In the genomic region with DNA sequence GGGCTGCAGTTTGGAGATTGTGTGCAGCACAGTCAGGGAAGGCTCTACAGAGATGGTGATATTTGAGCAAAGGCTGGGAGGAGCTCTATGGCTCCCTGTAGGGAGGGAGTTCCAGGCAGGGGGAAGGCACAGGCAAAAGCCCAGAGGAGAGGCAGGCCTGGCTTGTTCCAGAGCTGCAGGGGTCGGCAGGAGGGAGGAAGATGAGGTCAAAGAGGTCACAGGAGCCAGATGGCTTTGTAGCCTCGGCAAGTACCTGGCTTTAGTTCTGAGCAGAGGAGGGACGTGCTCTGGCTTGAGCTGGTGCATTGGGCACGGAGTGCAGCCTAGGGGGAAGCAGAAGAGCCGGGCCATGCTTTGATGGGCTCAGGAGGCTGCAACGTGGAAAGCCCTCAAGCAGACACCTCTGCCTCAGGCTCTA, we compare ENCODE assay signal across 1 cellular context.
TF ChIP-seq lines count a peak whose summit lies in the region.

No MANE protein-coding gene starts in this region.

TF ChIP-seq in HepG2, 621 proteins besides CTCF, POLR2A, EP300 and RAD21 (continued from another document and continues in another):
- TF ChIP-seq, protein P1, sequence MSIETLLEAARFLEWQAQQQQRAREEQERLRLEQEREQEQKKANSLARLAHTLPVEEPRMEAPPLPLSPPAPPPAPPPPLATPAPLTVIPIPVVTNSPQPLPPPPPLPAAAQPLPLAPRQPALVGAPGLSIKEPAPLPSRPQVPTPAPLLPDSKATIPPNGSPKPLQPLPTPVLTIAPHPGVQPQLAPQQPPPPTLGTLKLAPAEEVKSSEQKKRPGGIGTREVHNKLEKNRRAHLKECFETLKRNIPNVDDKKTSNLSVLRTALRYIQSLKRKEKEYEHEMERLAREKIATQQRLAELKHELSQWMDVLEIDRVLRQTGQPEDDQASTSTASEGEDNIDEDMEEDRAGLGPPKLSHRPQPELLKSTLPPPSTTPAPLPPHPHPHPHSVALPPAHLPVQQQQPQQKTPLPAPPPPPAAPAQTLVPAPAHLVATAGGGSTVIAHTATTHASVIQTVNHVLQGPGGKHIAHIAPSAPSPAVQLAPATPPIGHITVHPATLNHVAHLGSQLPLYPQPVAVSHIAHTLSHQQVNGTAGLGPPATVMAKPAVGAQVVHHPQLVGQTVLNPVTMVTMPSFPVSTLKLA (IDR thresholded peaks at IDR 0.05) = no peak
- TF ChIP-seq ZNF230 (CRISPR knock-in tag; IDR thresholded peaks at IDR 0.05) = 0 out of 2 replicates have a peak, but pooled peaks have one; percentile 51
- no peak for TF ChIP-seq PAX8 (CRISPR knock-in tag; IDR thresholded peaks at IDR 0.05; ENCODE audit: borderline replicate concordance)
- no peak for TF ChIP-seq ARNTL (CRISPR knock-in tag; IDR thresholded peaks at IDR 0.05)
- no peak for TF ChIP-seq ZNF253 (CRISPR knock-in tag; IDR thresholded peaks at IDR 0.05; ENCODE audit: borderline replicate concordance)
- TF ChIP-seq PAF1 (CRISPR knock-in tag; IDR thresholded peaks at IDR 0.05) = no peak
- no peak for TF ChIP-seq RARG (CRISPR knock-in tag; IDR thresholded peaks at IDR 0.05; ENCODE audit: low read depth)
- TF ChIP-seq ZNF558 (CRISPR knock-in tag; IDR thresholded peaks at IDR 0.05; ENCODE audit: borderline replicate concordance) = no peak
- TF ChIP-seq ERF (CRISPR knock-in tag; IDR thresholded peaks at IDR 0.05) = no peak
- TF ChIP-seq ZNF282 (IDR thresholded peaks at IDR 0.05; ENCODE audit: partially characterized antibody) = no peak
- TF ChIP-seq ZNF75D (CRISPR knock-in tag; IDR thresholded peaks at IDR 0.05; ENCODE audit: borderline replicate concordance) = no peak
- TF ChIP-seq SIX1 (CRISPR knock-in tag; IDR thresholded peaks at IDR 0.05; ENCODE audit: borderline replicate concordance) = no peak
- no peak for TF ChIP-seq TOPORS (CRISPR knock-in tag; IDR thresholded peaks at IDR 0.05)
- no peak for TF ChIP-seq ZNF816 (CRISPR knock-in tag; IDR thresholded peaks at IDR 0.05; ENCODE audit: borderline replicate concordance)
- TF ChIP-seq ZNF350 (CRISPR knock-in tag; IDR thresholded peaks at IDR 0.05; ENCODE audit: borderline replicate concordance, low read depth) = 0 out of 2 replicates have a peak, but pooled peaks have one; percentile 25
- TF ChIP-seq, protein P2, sequence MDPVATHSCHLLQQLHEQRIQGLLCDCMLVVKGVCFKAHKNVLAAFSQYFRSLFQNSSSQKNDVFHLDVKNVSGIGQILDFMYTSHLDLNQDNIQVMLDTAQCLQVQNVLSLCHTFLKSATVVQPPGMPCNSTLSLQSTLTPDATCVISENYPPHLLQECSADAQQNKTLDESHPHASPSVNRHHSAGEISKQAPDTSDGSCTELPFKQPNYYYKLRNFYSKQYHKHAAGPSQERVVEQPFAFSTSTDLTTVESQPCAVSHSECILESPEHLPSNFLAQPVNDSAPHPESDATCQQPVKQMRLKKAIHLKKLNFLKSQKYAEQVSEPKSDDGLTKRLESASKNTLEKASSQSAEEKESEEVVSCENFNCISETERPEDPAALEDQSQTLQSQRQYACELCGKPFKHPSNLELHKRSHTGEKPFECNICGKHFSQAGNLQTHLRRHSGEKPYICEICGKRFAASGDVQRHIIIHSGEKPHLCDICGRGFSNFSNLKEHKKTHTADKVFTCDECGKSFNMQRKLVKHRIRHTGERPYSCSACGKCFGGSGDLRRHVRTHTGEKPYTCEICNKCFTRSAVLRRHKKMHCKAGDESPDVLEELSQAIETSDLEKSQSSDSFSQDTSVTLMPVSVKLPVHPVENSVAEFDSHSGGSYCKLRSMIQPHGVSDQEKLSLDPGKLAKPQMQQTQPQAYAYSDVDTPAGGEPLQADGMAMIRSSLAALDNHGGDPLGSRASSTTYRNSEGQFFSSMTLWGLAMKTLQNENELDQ (CRISPR knock-in tag; IDR thresholded peaks at IDR 0.05; ENCODE audit: borderline replicate concordance) = no peak
- no peak for TF ChIP-seq ZNF354B (CRISPR knock-in tag; IDR thresholded peaks at IDR 0.05)
- TF ChIP-seq HNF4A (CRISPR knock-in tag; IDR thresholded peaks at IDR 0.05) = no peak
- TF ChIP-seq, protein P3, sequence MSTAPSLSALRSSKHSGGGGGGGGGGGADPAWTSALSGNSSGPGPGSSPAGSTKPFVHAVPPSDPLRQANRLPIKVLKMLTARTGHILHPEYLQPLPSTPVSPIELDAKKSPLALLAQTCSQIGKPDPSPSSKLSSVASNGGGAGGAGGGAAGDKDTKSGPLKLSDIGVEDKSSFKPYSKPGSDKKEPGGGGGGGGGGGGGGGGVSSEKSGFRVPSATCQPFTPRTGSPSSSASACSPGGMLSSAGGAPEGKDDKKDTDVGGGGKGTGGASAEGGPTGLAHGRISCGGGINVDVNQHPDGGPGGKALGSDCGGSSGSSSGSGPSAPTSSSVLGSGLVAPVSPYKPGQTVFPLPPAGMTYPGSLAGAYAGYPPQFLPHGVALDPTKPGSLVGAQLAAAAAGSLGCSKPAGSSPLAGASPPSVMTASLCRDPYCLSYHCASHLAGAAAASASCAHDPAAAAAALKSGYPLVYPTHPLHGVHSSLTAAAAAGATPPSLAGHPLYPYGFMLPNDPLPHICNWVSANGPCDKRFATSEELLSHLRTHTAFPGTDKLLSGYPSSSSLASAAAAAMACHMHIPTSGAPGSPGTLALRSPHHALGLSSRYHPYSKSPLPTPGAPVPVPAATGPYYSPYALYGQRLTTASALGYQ (CRISPR knock-in tag; IDR thresholded peaks at IDR 0.05) = no peak
- TF ChIP-seq ETV5 (CRISPR knock-in tag; IDR thresholded peaks at IDR 0.05; ENCODE audit: borderline replicate concordance) = no peak
- no peak for TF ChIP-seq ZFP62 (CRISPR knock-in tag; IDR thresholded peaks at IDR 0.05)
- no peak for TF ChIP-seq NFE2L2 (IDR thresholded peaks at IDR 0.05; ENCODE audit: low read length)
- no peak for TF ChIP-seq ZFP41 (CRISPR knock-in tag; IDR thresholded peaks at IDR 0.05; ENCODE audit: borderline replicate concordance)
- no peak for TF ChIP-seq JUNB (CRISPR knock-in tag; IDR thresholded peaks at IDR 0.05; ENCODE audit: borderline replicate concordance)
- TF ChIP-seq TAF1 (CRISPR knock-in tag; IDR thresholded peaks at IDR 0.05) = peak; percentile 26; the same call in 1 of the 2 replicates
- TF ChIP-seq CBX2 (IDR thresholded peaks at IDR 0.05; ENCODE audit: low read depth, low read length) = no peak
- no peak for TF ChIP-seq CBX2 (CRISPR knock-in tag; IDR thresholded peaks at IDR 0.05; ENCODE audit: low read depth)
- TF ChIP-seq HES4 (CRISPR knock-in tag; IDR thresholded peaks at IDR 0.05; ENCODE audit: borderline replicate concordance) = no peak
- TF ChIP-seq ZNF713 (CRISPR knock-in tag; IDR thresholded peaks at IDR 0.05) = no peak
- TF ChIP-seq ZNF598 (CRISPR knock-in tag; IDR thresholded peaks at IDR 0.05; ENCODE audit: borderline replicate concordance) = no peak
- TF ChIP-seq ZNF138 (CRISPR knock-in tag; IDR thresholded peaks at IDR 0.05; ENCODE audit: low read depth) = no peak
- no peak for TF ChIP-seq ZNF180 (CRISPR knock-in tag; IDR thresholded peaks at IDR 0.05; ENCODE audit: borderline replicate concordance, low read depth)
- TF ChIP-seq AKAP8 (CRISPR knock-in tag; IDR thresholded peaks at IDR 0.05) = no peak
- TF ChIP-seq ATF7-NPFF (CRISPR knock-in tag; IDR thresholded peaks at IDR 0.05; ENCODE audit: low read depth) = no peak
- TF ChIP-seq SP140L (CRISPR knock-in tag; IDR thresholded peaks at IDR 0.05; ENCODE audit: borderline replicate concordance) = no peak
- TF ChIP-seq ZNF703 (CRISPR knock-in tag; IDR thresholded peaks at IDR 0.05; ENCODE audit: borderline replicate concordance) = no peak
- TF ChIP-seq, protein P4, sequence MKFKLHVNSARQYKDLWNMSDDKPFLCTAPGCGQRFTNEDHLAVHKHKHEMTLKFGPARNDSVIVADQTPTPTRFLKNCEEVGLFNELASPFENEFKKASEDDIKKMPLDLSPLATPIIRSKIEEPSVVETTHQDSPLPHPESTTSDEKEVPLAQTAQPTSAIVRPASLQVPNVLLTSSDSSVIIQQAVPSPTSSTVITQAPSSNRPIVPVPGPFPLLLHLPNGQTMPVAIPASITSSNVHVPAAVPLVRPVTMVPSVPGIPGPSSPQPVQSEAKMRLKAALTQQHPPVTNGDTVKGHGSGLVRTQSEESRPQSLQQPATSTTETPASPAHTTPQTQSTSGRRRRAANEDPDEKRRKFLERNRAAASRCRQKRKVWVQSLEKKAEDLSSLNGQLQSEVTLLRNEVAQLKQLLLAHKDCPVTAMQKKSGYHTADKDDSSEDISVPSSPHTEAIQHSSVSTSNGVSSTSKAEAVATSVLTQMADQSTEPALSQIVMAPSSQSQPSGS (CRISPR knock-in tag; IDR thresholded peaks at IDR 0.05) = no peak
- no peak for TF ChIP-seq SMARCE1 (IDR thresholded peaks at IDR 0.05; ENCODE audit: borderline replicate concordance)
- no peak; the same call in 1 of the 2 replicates for TF ChIP-seq HDAC2 (CRISPR knock-in tag; IDR thresholded peaks at IDR 0.05)
- no peak for TF ChIP-seq CREM (IDR thresholded peaks at IDR 0.05)
- no peak for TF ChIP-seq CREM (CRISPR knock-in tag; IDR thresholded peaks at IDR 0.05)
- TF ChIP-seq, protein P5, sequence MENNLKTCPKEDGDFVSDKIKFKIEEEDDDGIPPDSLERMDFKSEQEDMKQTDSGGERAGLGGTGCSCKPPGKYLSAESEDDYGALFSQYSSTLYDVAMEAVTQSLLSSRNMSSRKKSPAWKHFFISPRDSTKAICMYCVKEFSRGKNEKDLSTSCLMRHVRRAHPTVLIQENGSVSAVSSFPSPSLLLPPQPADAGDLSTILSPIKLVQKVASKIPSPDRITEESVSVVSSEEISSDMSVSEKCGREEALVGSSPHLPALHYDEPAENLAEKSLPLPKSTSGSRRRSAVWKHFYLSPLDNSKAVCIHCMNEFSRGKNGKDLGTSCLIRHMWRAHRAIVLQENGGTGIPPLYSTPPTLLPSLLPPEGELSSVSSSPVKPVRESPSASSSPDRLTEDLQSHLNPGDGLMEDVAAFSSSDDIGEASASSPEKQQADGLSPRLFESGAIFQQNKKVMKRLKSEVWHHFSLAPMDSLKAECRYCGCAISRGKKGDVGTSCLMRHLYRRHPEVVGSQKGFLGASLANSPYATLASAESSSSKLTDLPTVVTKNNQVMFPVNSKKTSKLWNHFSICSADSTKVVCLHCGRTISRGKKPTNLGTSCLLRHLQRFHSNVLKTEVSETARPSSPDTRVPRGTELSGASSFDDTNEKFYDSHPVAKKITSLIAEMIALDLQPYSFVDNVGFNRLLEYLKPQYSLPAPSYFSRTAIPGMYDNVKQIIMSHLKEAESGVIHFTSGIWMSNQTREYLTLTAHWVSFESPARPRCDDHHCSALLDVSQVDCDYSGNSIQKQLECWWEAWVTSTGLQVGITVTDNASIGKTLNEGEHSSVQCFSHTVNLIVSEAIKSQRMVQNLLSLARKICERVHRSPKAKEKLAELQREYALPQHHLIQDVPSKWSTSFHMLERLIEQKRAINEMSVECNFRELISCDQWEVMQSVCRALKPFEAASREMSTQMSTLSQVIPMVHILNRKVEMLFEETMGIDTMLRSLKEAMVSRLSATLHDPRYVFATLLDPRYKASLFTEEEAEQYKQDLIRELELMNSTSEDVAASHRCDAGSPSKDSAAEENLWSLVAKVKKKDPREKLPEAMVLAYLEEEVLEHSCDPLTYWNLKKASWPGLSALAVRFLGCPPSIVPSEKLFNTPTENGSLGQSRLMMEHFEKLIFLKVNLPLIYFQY (CRISPR knock-in tag; IDR thresholded peaks at IDR 0.05; ENCODE audit: borderline replicate concordance) = no peak
- TF ChIP-seq ZNF607 (CRISPR knock-in tag; IDR thresholded peaks at IDR 0.05; ENCODE audit: borderline replicate concordance) = 0 out of 2 replicates have a peak, but pooled peaks have one; percentile 22
- TF ChIP-seq ZNF781 (CRISPR knock-in tag; IDR thresholded peaks at IDR 0.05; ENCODE audit: borderline replicate concordance, not compliant biosample characterization) = no peak
- no peak for TF ChIP-seq RARA (CRISPR knock-in tag; IDR thresholded peaks at IDR 0.05)
- no peak for TF ChIP-seq SMYD3 (CRISPR knock-in tag; IDR thresholded peaks at IDR 0.05)
- TF ChIP-seq, protein P6, sequence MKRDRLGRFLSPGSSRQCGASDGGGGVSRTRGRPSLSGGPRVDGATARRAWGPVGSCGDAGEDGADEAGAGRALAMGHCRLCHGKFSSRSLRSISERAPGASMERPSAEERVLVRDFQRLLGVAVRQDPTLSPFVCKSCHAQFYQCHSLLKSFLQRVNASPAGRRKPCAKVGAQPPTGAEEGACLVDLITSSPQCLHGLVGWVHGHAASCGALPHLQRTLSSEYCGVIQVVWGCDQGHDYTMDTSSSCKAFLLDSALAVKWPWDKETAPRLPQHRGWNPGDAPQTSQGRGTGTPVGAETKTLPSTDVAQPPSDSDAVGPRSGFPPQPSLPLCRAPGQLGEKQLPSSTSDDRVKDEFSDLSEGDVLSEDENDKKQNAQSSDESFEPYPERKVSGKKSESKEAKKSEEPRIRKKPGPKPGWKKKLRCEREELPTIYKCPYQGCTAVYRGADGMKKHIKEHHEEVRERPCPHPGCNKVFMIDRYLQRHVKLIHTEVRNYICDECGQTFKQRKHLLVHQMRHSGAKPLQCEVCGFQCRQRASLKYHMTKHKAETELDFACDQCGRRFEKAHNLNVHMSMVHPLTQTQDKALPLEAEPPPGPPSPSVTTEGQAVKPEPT (CRISPR knock-in tag; IDR thresholded peaks at IDR 0.05; ENCODE audit: low read depth) = no peak
- no peak for TF ChIP-seq MTA3 (CRISPR knock-in tag; IDR thresholded peaks at IDR 0.05)
- TF ChIP-seq ZFY (CRISPR knock-in tag; IDR thresholded peaks at IDR 0.05) = 0 out of 2 replicates have a peak, but pooled peaks have one; percentile 34
- no peak for TF ChIP-seq THAP11 (CRISPR knock-in tag; IDR thresholded peaks at IDR 0.05)
- TF ChIP-seq, protein P7, sequence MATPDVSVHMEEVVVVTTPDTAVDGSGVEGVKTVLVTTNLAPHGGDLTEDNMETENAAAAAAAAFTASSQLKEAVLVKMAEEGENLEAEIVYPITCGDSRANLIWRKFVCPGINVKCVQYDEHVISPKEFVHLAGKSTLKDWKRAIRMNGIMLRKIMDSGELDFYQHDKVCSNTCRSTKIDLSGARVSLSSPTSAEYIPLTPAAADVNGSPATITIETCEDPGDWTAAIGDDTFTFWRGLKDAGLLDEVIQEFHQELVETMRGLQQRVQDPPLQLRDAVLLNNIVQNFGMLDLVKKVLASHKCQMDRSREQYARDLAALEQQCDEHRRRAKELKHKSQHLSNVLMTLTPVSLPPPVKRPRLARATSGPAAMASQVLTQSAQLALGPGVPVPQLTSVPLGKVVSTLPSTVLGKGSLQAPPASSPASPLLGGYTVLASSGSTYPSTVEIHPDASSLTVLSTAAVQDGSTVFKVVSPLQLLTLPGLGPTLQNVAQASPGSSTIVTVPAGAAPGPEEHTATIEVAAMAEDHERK (CRISPR knock-in tag; IDR thresholded peaks at IDR 0.05; ENCODE audit: low read depth) = no peak
- TF ChIP-seq PHF5A (CRISPR knock-in tag; IDR thresholded peaks at IDR 0.05; ENCODE audit: low read depth, unreplicated experiment) = no peak
- TF ChIP-seq, protein P8, sequence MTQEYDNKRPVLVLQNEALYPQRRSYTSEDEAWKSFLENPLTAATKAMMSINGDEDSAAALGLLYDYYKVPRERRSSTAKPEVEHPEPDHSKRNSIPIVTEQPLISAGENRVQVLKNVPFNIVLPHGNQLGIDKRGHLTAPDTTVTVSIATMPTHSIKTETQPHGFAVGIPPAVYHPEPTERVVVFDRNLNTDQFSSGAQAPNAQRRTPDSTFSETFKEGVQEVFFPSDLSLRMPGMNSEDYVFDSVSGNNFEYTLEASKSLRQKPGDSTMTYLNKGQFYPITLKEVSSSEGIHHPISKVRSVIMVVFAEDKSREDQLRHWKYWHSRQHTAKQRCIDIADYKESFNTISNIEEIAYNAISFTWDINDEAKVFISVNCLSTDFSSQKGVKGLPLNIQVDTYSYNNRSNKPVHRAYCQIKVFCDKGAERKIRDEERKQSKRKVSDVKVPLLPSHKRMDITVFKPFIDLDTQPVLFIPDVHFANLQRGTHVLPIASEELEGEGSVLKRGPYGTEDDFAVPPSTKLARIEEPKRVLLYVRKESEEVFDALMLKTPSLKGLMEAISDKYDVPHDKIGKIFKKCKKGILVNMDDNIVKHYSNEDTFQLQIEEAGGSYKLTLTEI (CRISPR knock-in tag; conservative IDR thresholded peaks at IDR 0.05) = no peak
- no peak for TF ChIP-seq YEATS4 (CRISPR knock-in tag; IDR thresholded peaks at IDR 0.05; ENCODE audit: borderline replicate concordance)
- TF ChIP-seq ZFP1 (CRISPR knock-in tag; IDR thresholded peaks at IDR 0.05) = no peak
